ENCODE assay signal across 22 cellular contexts in genomic region chr15:35994861-35995260, GRCh38.
DNase-seq lines count a peak whose midpoint lies in the region; ATAC-seq, FAIRE-seq and TF ChIP-seq lines count a peak whose summit lies in the region.
"Had no signal": no experiment of that assay in that cellular context is flagged by ENCODE, and none has a peak within 500 bp of the region (broad histone marks: within the 10 kb centered on the region; RNA-seq: fewer than 3 reads in every experiment).

No MANE protein-coding gene starts in this region.

- POLR2A ChIA-PET in endothelial cell of umbilical vein (lab: Charles Lee): no interaction called here

- no peak overlapping the region for H2BK12ac ChIP-seq in neuronal stem cell (ENCODE audit: low read length)

- H3K9ac ChIP-seq in endothelial cell of umbilical vein (replicated peaks; ENCODE audit: extremely low read depth, insufficient read depth, low read length): no peak overlapping the region
- no peak overlapping the region for H3K9ac ChIP-seq in neuronal stem cell (ENCODE audit: low read depth, low read length, poor library complexity)

- DNase-seq in DMS 273 (lab: John Stamatoyannopoulos, UW; ENCODE audit: unreplicated experiment) (peak; percentile 1), DMS 273 treated with DMSO at 0.1 percent for 48 hours (lab: John Stamatoyannopoulos, UW) (no peak), NCI-H446 treated with DMSO at 0.1 percent for 48 hours (lab: John Stamatoyannopoulos, UW) (peak; percentile 14), endothelial cell of umbilical vein (ENCODE audit: low read depth, low spot score) (no peak), neuronal stem cell (ENCODE audit: low spot score) (no peak), foreskin keratinocyte (no peak), NCI-H2227 (lab: John Stamatoyannopoulos, UW; ENCODE audit: unreplicated experiment) (no peak), AG08396 (ENCODE audit: low spot score) (no peak)
- DNase-seq: ACHN; Calu3; CD4-positive, alpha-beta memory T cell; COR-L47; DMS79; EL; GF-D8; GOT3 had no signal

- no peaks in the 10 kb centered on the region for H3K79me2 ChIP-seq in endothelial cell of umbilical vein (ENCODE audit: control insufficient read depth, insufficient read depth, low read length)

- no peak overlapping the region for H4K8ac ChIP-seq in neuronal stem cell (ENCODE audit: low read depth, low read length)

- no peak for TF ChIP-seq POLR2A in endothelial cell of umbilical vein (IDR thresholded peaks at IDR 0.05; ENCODE audit: low read depth, low read length)

- H4K20me1 ChIP-seq in endothelial cell of umbilical vein (replicated peaks; ENCODE audit: control insufficient read depth, extremely low read depth, insufficient read depth, low read length): no peaks in the 10 kb centered on the region

- H2BK5ac ChIP-seq in neuronal stem cell (ENCODE audit: low read length): no peak overlapping the region

- CTCF ChIA-PET in endothelial cell of umbilical vein (lab: Charles Lee): interaction anchor here (0.7 to 2.0 kb wide), 3 partner anchors 9 to 13 kb away, joined by 3 to 6 read pairs (median 4); no protein-coding TSS in a partner anchor

- no peaks in the 10 kb centered on the region for H3K9me3 ChIP-seq in endothelial cell of umbilical vein (replicated peaks; ENCODE audit: control insufficient read depth, insufficient read depth, low read length)
- H3K9me3 ChIP-seq in neuronal stem cell (replicated peaks in 1 of 2; ENCODE audit: control insufficient read depth in 2 of 2, insufficient read depth in 1 of 2, low read depth in 1 of 2, low read length in 2 of 2): no peaks in the 10 kb centered on the region
- H3K9me3 ChIP-seq: A549, HAP-1 had no signal

- H3K27me3 ChIP-seq in endothelial cell of umbilical vein (ENCODE audit: control insufficient read depth in 2 of 2, insufficient read depth in 2 of 2, low read length in 2 of 2): no peaks in the 10 kb centered on the region
- H3K27me3 ChIP-seq in neuronal stem cell (ENCODE audit: control insufficient read depth in 3 of 3, insufficient read depth in 3 of 3, low read depth in 1 of 3, low read length in 3 of 3): no peaks in the 10 kb centered on the region
- H3K27me3 ChIP-seq in foreskin keratinocyte: no peaks in the 10 kb centered on the region

- no peak for ATAC-seq in foreskin keratinocyte
- ATAC-seq: A549 had no signal

- no peak overlapping the region for H4K91ac ChIP-seq in neuronal stem cell (ENCODE audit: low read depth, low read length, poor library complexity)

- no CpG with 5 or more reads among the region's 1 CpG for WGBS in neuronal stem cell (ENCODE audit: extremely low coverage in 2 of 2, insufficient read length in 2 of 2, insufficient replicate concordance in 1 of 2), 2 donors

- no peaks in the 10 kb centered on the region for H3K4me1 ChIP-seq in endothelial cell of umbilical vein (ENCODE audit: control insufficient read depth, extremely low read depth, insufficient read depth, low read length)
- H3K4me1 ChIP-seq in neuronal stem cell (ENCODE audit: control insufficient read depth in 2 of 2, insufficient read depth in 1 of 2, low read depth in 1 of 2, low read length in 2 of 2): no peaks in the 10 kb centered on the region
- H3K4me1 ChIP-seq in foreskin keratinocyte: no peaks in the 10 kb centered on the region
- H3K4me1 ChIP-seq: A549 had no signal

- dilution Hi-C loops in endothelial cell of umbilical vein (cut with MboI; ENCODE audit: extremely low pct_ligation_motif_present, low sequenced_read_pairs): no loop called here

- H2AFZ ChIP-seq in endothelial cell of umbilical vein (ENCODE audit: low read depth, low read length) (peak overlapping the region; percentile 20), neuronal stem cell (ENCODE audit: low read length) (peak overlapping the region; percentile 14)

- intact Hi-C loops in endothelial cell of umbilical vein (cut with micrococcal nuclease): no loop called here

- H2AK5ac ChIP-seq in neuronal stem cell (ENCODE audit: low read depth, low read length): no peak overlapping the region

- H3K14ac ChIP-seq in neuronal stem cell (ENCODE audit: low read length): no peak overlapping the region

- H3K18ac ChIP-seq in neuronal stem cell (ENCODE audit: low read length): no peak overlapping the region

- FAIRE-seq in endothelial cell of umbilical vein (lab: Jason Lieb, UNC): no peak
- FAIRE-seq: A549, GM12891, GM18507, H54 had no signal

- TF ChIP-seq CTCF in endothelial cell of umbilical vein (IDR thresholded peaks at IDR 0.05; ENCODE audit: extremely low read depth in 1 of 2, insufficient read depth in 1 of 2, low read depth in 1 of 2, low read length in 2 of 2) (no peak), foreskin keratinocyte (conservative IDR thresholded peaks at IDR 0.05) (no peak)

- H3K9me1 ChIP-seq in endothelial cell of umbilical vein (replicated peaks; ENCODE audit: control insufficient read depth, extremely low read depth, insufficient read depth, low read length): no peaks in the 10 kb centered on the region

- no peak overlapping the region for H2BK120ac ChIP-seq in neuronal stem cell (ENCODE audit: low read depth, low read length)

- no TSS peak for BruUV-seq in endothelial cell of umbilical vein (replicated peaks; lab: Mats Ljungman, UMichigan)

- H3K4me2 ChIP-seq in endothelial cell of umbilical vein (ENCODE audit: insufficient read depth, low read length) (no peak overlapping the region), neuronal stem cell (ENCODE audit: insufficient read depth, low read length, poor library complexity, severe bottlenecking) (no peak overlapping the region)
- H3K4me2 ChIP-seq: A549 had no signal

- H3K23ac ChIP-seq in neuronal stem cell (ENCODE audit: low read depth, low read length, poor library complexity): no peak overlapping the region

- H3K27ac ChIP-seq in endothelial cell of umbilical vein (ENCODE audit: insufficient read depth, low read depth, low read length): no peak overlapping the region
- no peak overlapping the region for H3K27ac ChIP-seq in neuronal stem cell (replicated peaks; ENCODE audit: low read length)
- no peak overlapping the region for H3K27ac ChIP-seq in foreskin keratinocyte
- H3K27ac ChIP-seq: 22Rv1, A549 had no signal

- H3K36me3 ChIP-seq in endothelial cell of umbilical vein (ENCODE audit: control insufficient read depth in 2 of 2, extremely low read depth in 1 of 2, insufficient read depth in 2 of 2, low read length in 2 of 2) (no peaks in the 10 kb centered on the region), neuronal stem cell (replicated peaks in 1 of 2; ENCODE audit: control insufficient read depth in 2 of 2, insufficient read depth in 2 of 2, low read length in 2 of 2) (no peaks in the 10 kb centered on the region)
- H3K36me3 ChIP-seq: HAP-1 had no signal

- H3K4ac ChIP-seq in neuronal stem cell (ENCODE audit: low read length): no peak overlapping the region

- H3K4me3 ChIP-seq in endothelial cell of umbilical vein (replicated peaks in 1 of 3; ENCODE audit: insufficient read depth in 1 of 3, low read depth in 1 of 3, low read length in 3 of 3) (no peak overlapping the region), neuronal stem cell (ENCODE audit: low read length in 2 of 2) (no peak overlapping the region)
- H3K4me3 ChIP-seq: A549, HAP-1 had no signal

- H2BK15ac ChIP-seq in neuronal stem cell (ENCODE audit: low read length): no peak overlapping the region

- H3K79me1 ChIP-seq in neuronal stem cell (ENCODE audit: low read depth, low read length): no peaks in the 10 kb centered on the region

TF ChIP-seq in endothelial cell of umbilical vein, 7 proteins besides CTCF, POLR2A, EP300 and RAD21:
- TF ChIP-seq MAX (IDR thresholded peaks at IDR 0.05; ENCODE audit: insufficient read depth, insufficient read length) (no peak), POLR2AphosphoS5 (IDR thresholded peaks at IDR 0.05; ENCODE audit: insufficient read depth, low read depth, low read length) (no peak), FOS (IDR thresholded peaks at IDR 0.05; ENCODE audit: borderline replicate concordance, insufficient read depth, low read length) (no peak), GATA2 (IDR thresholded peaks at IDR 0.05; ENCODE audit: insufficient read depth, insufficient read length, low read depth, low read length) (no peak), JUN (IDR thresholded peaks at IDR 0.05; ENCODE audit: borderline replicate concordance, insufficient read depth, insufficient read length, low read depth) (no peak), MYC (IDR thresholded peaks at IDR 0.05; ENCODE audit: low read depth, low read length) (no peak), EZH2 (IDR thresholded peaks at IDR 0.05; ENCODE audit: borderline replicate concordance, low read depth, low read length, severe bottlenecking) (no peak)

Comparison
In these comparisons a context has a peak if more than half of its experiments do, and no peak if none do; other contexts are left out.
1. DNase-seq: peak in DMS 273 (single experiment) and NCI-H446 treated with DMSO at 0.1 percent for 48 hours (single experiment); none in DMS 273 treated with DMSO at 0.1 percent for 48 hours (single experiment), endothelial cell of umbilical vein (single experiment), neuronal stem cell (single experiment), foreskin keratinocyte (0 of 2), NCI-H2227 (single experiment) and AG08396 (single experiment).